8 cellular contexts compared by ENCODE assay signal in genomic region chr12:52005903-52006703, GRCh38. TPM values are rescaled to one million over a fixed set of nuclear protein-coding genes. Genes with fewer than 3 reads are reported as not detected.
A peak's percentile ranks its signal among the peaks of the same experiment; 100 is the strongest.
DNase-seq lines count a peak whose midpoint lies in the region; TF ChIP-seq lines count a peak whose summit lies in the region.

No MANE protein-coding gene starts in this region.

- H3K27me3 ChIP-seq in BE2C (no peaks in the 10 kb centered on the region), smooth muscle cell (ENCODE audit: low read depth) (no peaks in the 10 kb centered on the region)

- H3K4me2 ChIP-seq in smooth muscle cell, result peak overlapping the region; percentile 98

- TF ChIP-seq EP300 in Ishikawa (IDR thresholded peaks at IDR 0.05; ENCODE audit: borderline replicate concordance), result no peak

- H3K27me3 Mint-ChIP-seq in activated T-helper 2 cell treated with anti-CD3 and anti-CD28 coated beads, Interferon-gamma antibody, Interleukin-2, Interleukin-4, amounts not matched to agents 10 μg/mL and 5 μg/mL and 100 μg/mL, durations not matched to agents 14 hours and 24 hours and 36 hours (ENCODE audit: low read depth), result peaks cover 47% of the 10 kb centered on the region

- H4K20me1 ChIP-seq in smooth muscle cell (ENCODE audit: low read depth), result peaks cover 10% of the 10 kb centered on the region

- peak overlapping the region; percentile 72 for H3K4me3 Mint-ChIP-seq in activated T-helper 2 cell treated with anti-CD3 and anti-CD28 coated beads, Interferon-gamma antibody, Interleukin-2, Interleukin-4, amounts not matched to agents 10 μg/mL and 5 μg/mL and 100 μg/mL, durations not matched to agents 14 hours and 24 hours and 36 hours (ENCODE audit: low read depth)

- 9% methylated on average over 27 of the region's 28 CpGs for WGBS in smooth muscle cell (ENCODE audit: low lambda C conversion rate)

- no peaks in the 10 kb centered on the region for H3K36me3 ChIP-seq in BE2C
- no peaks in the 10 kb centered on the region for H3K36me3 ChIP-seq in smooth muscle cell (ENCODE audit: low read depth)

- H2AFZ ChIP-seq in smooth muscle cell (ENCODE audit: low read depth), result no peak overlapping the region

- H3K4me1 ChIP-seq in BE2C, result peaks cover 26% of the 10 kb centered on the region
- peaks cover 20% of the 10 kb centered on the region for H3K4me1 ChIP-seq in smooth muscle cell (ENCODE audit: low read depth)

- TF ChIP-seq RAD21 in Ishikawa (IDR thresholded peaks at IDR 0.05; ENCODE audit: low read depth), result no peak

- DNase-seq in BE2C (no peak), GM19240 (ENCODE audit: insufficient read length, low spot score) (peak; percentile 73), smooth muscle cell (lab: John Stamatoyannopoulos, UW; ENCODE audit: unreplicated experiment) (peak; percentile 49), HCEC 1CT (no peak), NCI-H510A treated with DMSO at 0.1 percent for 48 hours (lab: John Stamatoyannopoulos, UW) (no peak)
- DNase-seq in activated T-helper 2 cell treated with anti-CD3 and anti-CD28 coated beads, Interferon-gamma antibody, Interleukin-2, Interleukin-4, amounts not matched to agents 10 μg/mL and 5 μg/mL and 100 μg/mL, durations not matched to agents 14 hours and 24 hours and 36 hours (ENCODE audit: low spot score), result no peak

- H3K27ac Mint-ChIP-seq in activated T-helper 2 cell treated with anti-CD3 and anti-CD28 coated beads, Interferon-gamma antibody, Interleukin-2, Interleukin-4, amounts not matched to agents 10 μg/mL and 5 μg/mL and 100 μg/mL, durations not matched to agents 14 hours and 24 hours and 36 hours, result no peak overlapping the region

- peaks cover 7% of the 10 kb centered on the region for H3K79me2 ChIP-seq in smooth muscle cell (ENCODE audit: low read depth)

- H3K4me1 Mint-ChIP-seq in activated T-helper 2 cell treated with anti-CD3 and anti-CD28 coated beads, Interferon-gamma antibody, Interleukin-2, Interleukin-4, amounts not matched to agents 10 μg/mL and 5 μg/mL and 100 μg/mL, durations not matched to agents 14 hours and 24 hours and 36 hours (ENCODE audit: low read depth), result peaks cover 10% of the 10 kb centered on the region

- H3K9me3 Mint-ChIP-seq in activated T-helper 2 cell treated with anti-CD3 and anti-CD28 coated beads, Interferon-gamma antibody, Interleukin-2, Interleukin-4, amounts not matched to agents 10 μg/mL and 5 μg/mL and 100 μg/mL, durations not matched to agents 14 hours and 24 hours and 36 hours, result no peaks in the 10 kb centered on the region

- no peak for TF ChIP-seq CTCF in BE2C (IDR thresholded peaks at IDR 0.05; ENCODE audit: low read depth, low read length)
- no peak for TF ChIP-seq CTCF in smooth muscle cell (IDR thresholded peaks at IDR 0.05; ENCODE audit: borderline replicate concordance, insufficient read depth, poor library complexity, severe bottlenecking)

- H3K9me3 ChIP-seq in BE2C (no peaks in the 10 kb centered on the region), iPS-18c (ENCODE audit: control insufficient read depth, insufficient read depth, low read length) (no peaks in the 10 kb centered on the region), smooth muscle cell (replicated peaks; ENCODE audit: low read depth) (no peaks in the 10 kb centered on the region)

- intact Hi-C loops in activated T-helper 2 cell treated with anti-CD3 and anti-CD28 coated beads, Interferon-gamma antibody, Interleukin-2, Interleukin-4, amounts not matched to agents 10 μg/mL and 5 μg/mL and 100 μg/mL, durations not matched to agents 14 hours and 24 hours and 36 hours (cut with micrococcal nuclease), result no loop called here

- H3K4me3 ChIP-seq in BE2C (ENCODE audit: low read depth, low read length) (peak overlapping the region; percentile 38), iPS-18c (ENCODE audit: insufficient read depth, low read depth, low read length) (peak overlapping the region; percentile 71; the same call in 1 of the 2 replicates), smooth muscle cell (peak overlapping the region; percentile 84)

- H3K9ac ChIP-seq in smooth muscle cell (ENCODE audit: low read depth), result peak overlapping the region; percentile 8

- peak overlapping the region; percentile 30 for H3K27ac ChIP-seq in smooth muscle cell (ENCODE audit: low read depth)

- H3F3A ChIP-seq in smooth muscle cell (ENCODE audit: low read depth), result peaks cover 13% of the 10 kb centered on the region

- no peaks in the 10 kb centered on the region for H3K36me3 Mint-ChIP-seq in activated T-helper 2 cell treated with anti-CD3 and anti-CD28 coated beads, Interferon-gamma antibody, Interleukin-2, Interleukin-4, amounts not matched to agents 10 μg/mL and 5 μg/mL and 100 μg/mL, durations not matched to agents 14 hours and 24 hours and 36 hours (ENCODE audit: low read depth)

TF ChIP-seq in Ishikawa, 13 proteins besides CTCF, POLR2A, EP300 and RAD21:
- no peak for TF ChIP-seq ZBTB7A (IDR thresholded peaks at IDR 0.05; ENCODE audit: low read depth)
- TF ChIP-seq, protein P1, sequence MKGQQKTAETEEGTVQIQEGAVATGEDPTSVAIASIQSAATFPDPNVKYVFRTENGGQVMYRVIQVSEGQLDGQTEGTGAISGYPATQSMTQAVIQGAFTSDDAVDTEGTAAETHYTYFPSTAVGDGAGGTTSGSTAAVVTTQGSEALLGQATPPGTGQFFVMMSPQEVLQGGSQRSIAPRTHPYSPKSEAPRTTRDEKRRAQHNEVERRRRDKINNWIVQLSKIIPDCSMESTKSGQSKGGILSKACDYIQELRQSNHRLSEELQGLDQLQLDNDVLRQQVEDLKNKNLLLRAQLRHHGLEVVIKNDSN (IDR thresholded peaks at IDR 0.05), result no peak
- no peak for TF ChIP-seq TEAD4 (IDR thresholded peaks at IDR 0.05)
- TF ChIP-seq CEBPB (IDR thresholded peaks at IDR 0.05), result peak; percentile 82
- no peak for TF ChIP-seq CREB1 (IDR thresholded peaks at IDR 0.05; ENCODE audit: low read depth)
- no peak for TF ChIP-seq NFIC (IDR thresholded peaks at IDR 0.05)
- no peak for TF ChIP-seq TCF12 (IDR thresholded peaks at IDR 0.05; ENCODE audit: low read depth)

RNA-seq across cellular contexts. Expression of gene TAMALIN, which starts 0.6 kb away (rescaled TPM):
- polyA plus RNA-seq in BE2C (2012; ENCODE audit: insufficient read depth, insufficient read length, low read depth), result 37.0 TPM
- 6.0 and 6.1 TPM in 2 replicates for total RNA-seq in activated T-helper 2 cell treated with anti-CD3 and anti-CD28 coated beads, Interferon-gamma antibody, Interleukin-2, Interleukin-4, amounts not matched to agents 10 μg/mL and 5 μg/mL and 100 μg/mL, durations not matched to agents 14 hours and 24 hours and 36 hours
- 4.1 and 12.2 TPM in 2 replicates for total RNA-seq in smooth muscle cell
- polyA plus RNA-seq in smooth muscle cell, result 32.4 and 36.8 TPM in 2 replicates

RNA-seq across cellular contexts. Expression of gene NR4A1, which starts 45.1 kb away (rescaled TPM):
- polyA plus RNA-seq in BE2C (2012; ENCODE audit: insufficient read depth, insufficient read length, low read depth), result 69.7 TPM
- total RNA-seq in activated T-helper 2 cell treated with anti-CD3 and anti-CD28 coated beads, Interferon-gamma antibody, Interleukin-2, Interleukin-4, amounts not matched to agents 10 μg/mL and 5 μg/mL and 100 μg/mL, durations not matched to agents 14 hours and 24 hours and 36 hours, result 134 and 139 TPM in 2 replicates
- 178 and 182 TPM in 2 replicates for total RNA-seq in smooth muscle cell
- polyA plus RNA-seq in smooth muscle cell, result 510 and 634 TPM in 2 replicates

RNA-seq across cellular contexts. Expression of gene ACVR1B, which starts 54.6 kb away (rescaled TPM):
- polyA plus RNA-seq in BE2C (2012; ENCODE audit: insufficient read depth, insufficient read length, low read depth), result 82.0 TPM
- 2.4 and 2.5 TPM in 2 replicates for total RNA-seq in activated T-helper 2 cell treated with anti-CD3 and anti-CD28 coated beads, Interferon-gamma antibody, Interleukin-2, Interleukin-4, amounts not matched to agents 10 μg/mL and 5 μg/mL and 100 μg/mL, durations not matched to agents 14 hours and 24 hours and 36 hours
- 4.0 and 6.0 TPM in 2 replicates for total RNA-seq in smooth muscle cell
- 1.9 and 2.8 TPM in 2 replicates for polyA plus RNA-seq in smooth muscle cell

Comparison
In these comparisons a context has a peak if more than half of its experiments do, and no peak if none do; other contexts are left out.
1. DNase-seq: peak in GM19240 (single experiment) and smooth muscle cell (single experiment); none in BE2C (single experiment), activated T-helper 2 cell treated with anti-CD3 and anti-CD28 coated beads, Interferon-gamma antibody, Interleukin-2, Interleukin-4, amounts not matched to agents 10 μg/mL and 5 μg/mL and 100 μg/mL, durations not matched to agents 14 hours and 24 hours and 36 hours (single experiment), HCEC 1CT (single experiment) and NCI-H510A treated with DMSO at 0.1 percent for 48 hours (single experiment).
2. Peak in every context shown above with its lines, with median percentiles within 50 percentile points of each other: H3K4me3 ChIP-seq.